ENCODE assay signal across 8 cellular contexts in the genomic region with DNA sequence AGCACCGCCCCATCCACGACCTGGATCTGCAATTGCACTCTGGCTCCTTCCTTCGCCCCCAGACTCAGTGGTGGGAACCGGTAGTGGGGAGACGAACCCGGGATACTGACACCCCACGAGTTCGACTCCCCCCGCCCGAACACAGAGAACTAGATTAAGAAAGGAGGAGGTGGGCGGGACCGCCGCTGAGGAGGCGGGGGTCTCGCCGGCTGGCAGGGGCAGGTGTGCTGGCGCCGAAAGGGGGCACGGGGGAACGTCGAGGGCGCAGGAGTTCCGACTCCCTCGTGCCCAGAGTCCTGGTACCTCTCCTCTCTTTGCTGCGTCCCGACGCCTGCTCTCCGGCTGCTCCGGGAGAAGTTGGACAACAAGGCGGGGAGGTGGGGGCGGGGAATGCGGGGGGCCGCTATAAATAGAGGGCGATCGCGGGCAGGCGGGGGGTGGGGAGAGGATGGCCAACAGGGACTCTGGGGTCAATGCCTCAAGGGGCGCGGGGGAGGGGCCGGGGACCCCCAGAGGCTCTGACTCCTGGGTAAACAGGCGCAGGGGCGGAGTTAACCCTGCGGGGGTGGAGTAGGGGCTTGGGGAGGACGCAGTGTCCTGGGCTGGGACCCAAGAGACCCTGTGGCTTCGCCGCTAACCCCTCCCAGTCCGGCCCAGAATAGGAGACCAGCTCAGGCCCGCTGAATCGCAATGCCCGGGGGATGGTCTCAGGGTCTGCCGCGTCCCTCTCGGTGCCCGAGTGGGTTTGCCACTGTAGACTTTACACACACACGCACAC. TPM values are rescaled to one million over a fixed set of nuclear protein-coding genes. Genes with fewer than 3 reads are reported as not detected.
DNase-seq lines count a peak whose midpoint lies in the region; ATAC-seq and TF ChIP-seq lines count a peak whose summit lies in the region.

No MANE protein-coding gene starts in this region.

- ATAC-seq in effector memory CD8-positive, alpha-beta T cell (replicated peaks), result no peak
- no peak for ATAC-seq in HG02678 (IDR thresholded peaks at IDR 0.05; ENCODE audit: unreplicated experiment)
- ATAC-seq in GM18498 (IDR thresholded peaks at IDR 0.05; ENCODE audit: unreplicated experiment), result no peak

- H3K27ac ChIP-seq in tibial artery, result peak overlapping the region; percentile 96 to 97

- DNase-seq in AG04449 (ENCODE audit: low read depth, low spot score) (no peak), NCI-H69 (lab: John Stamatoyannopoulos, UW) (peak; percentile 40), mesothelial cell of epicardium (ENCODE audit: low spot score in 2 of 2, unreplicated experiment in 2 of 2) (peak in 1 of 2 experiments; percentile 51), tibial artery (peak; percentile 76 to 86), GM19238 (ENCODE audit: insufficient read length, low spot score) (no peak)
- peak in 1 of 3 experiments; percentile 12 for DNase-seq in effector memory CD8-positive, alpha-beta T cell

- no peaks in the 10 kb centered on the region for H3K27me3 Mint-ChIP-seq in effector memory CD8-positive, alpha-beta T cell
- no peaks in the 10 kb centered on the region for H3K27me3 Mint-ChIP-seq in mesothelial cell of epicardium (ENCODE audit: low read depth)

- peaks cover 6 to 47% (median 33%) of the 10 kb centered on the region in 4 donors for H3K4me1 ChIP-seq in tibial artery

- intact Hi-C loops in tibial artery (cut with DNase I; ENCODE audit: low total_unique reads), result no loop called here

- H3K36me3 Mint-ChIP-seq in effector memory CD8-positive, alpha-beta T cell (ENCODE audit: insufficient read depth), result peaks cover 6% of the 10 kb centered on the region
- H3K36me3 Mint-ChIP-seq in mesothelial cell of epicardium, result peaks cover 12% of the 10 kb centered on the region

- no peaks in the 10 kb centered on the region for H3K27me3 ChIP-seq in tibial artery

- H3K9me3 ChIP-seq in tibial artery, result no peaks in the 10 kb centered on the region

- peaks cover 10 to 15% of the 10 kb centered on the region in 2 donors for H3K4me1 Mint-ChIP-seq in effector memory CD8-positive, alpha-beta T cell (ENCODE audit: low read depth in 2 of 2)
- peaks cover 48% of the 10 kb centered on the region for H3K4me1 Mint-ChIP-seq in mesothelial cell of epicardium

- H3K4me3 Mint-ChIP-seq in effector memory CD8-positive, alpha-beta T cell, result peak overlapping the region; percentile 88 to 90
- H3K4me3 Mint-ChIP-seq in mesothelial cell of epicardium, result peak overlapping the region; percentile 90

- H3K9me3 Mint-ChIP-seq in effector memory CD8-positive, alpha-beta T cell, result no peaks in the 10 kb centered on the region
- H3K9me3 Mint-ChIP-seq in mesothelial cell of epicardium, result no peaks in the 10 kb centered on the region

- TF ChIP-seq CTCF in AG04449 (IDR thresholded peaks at IDR 0.05; ENCODE audit: insufficient read depth, low read length, missing control alignments) (no peak), mesothelial cell of epicardium (IDR thresholded peaks at IDR 0.05; ENCODE audit: unreplicated experiment) (no peak), tibial artery (IDR thresholded peaks at IDR 0.05) (peak in 1 of 2 experiments; percentile 7)

- CTCF ChIA-PET in AG04449 (lab: Yijun Ruan, JAX), result interaction anchor here (0.8 to 12.6 kb wide), 8 partner anchors 9 to 79 kb away, joined by 3 to 172 read pairs (median 8); no protein-coding TSS in a partner anchor

- POLR2A ChIA-PET in AG04449 (lab: Yijun Ruan, JAX), result no interaction called here

- peaks cover 12 to 19% (median 14%) of the 10 kb centered on the region in 3 donors for H3K36me3 ChIP-seq in tibial artery

- peak overlapping the region; percentile 59 to 64 for H3K27ac Mint-ChIP-seq in effector memory CD8-positive, alpha-beta T cell
- peak overlapping the region; percentile 94 for H3K27ac Mint-ChIP-seq in mesothelial cell of epicardium

- H3K4me3 ChIP-seq in AG04449 (ENCODE audit: low read depth, low read length), result peak overlapping the region; percentile 42
- H3K4me3 ChIP-seq in tibial artery, result peak overlapping the region; percentile 86 to 96

RNA-seq across cellular contexts. Expression of a gene that starts 0.7 kb away (rescaled TPM):
- 104 to 105 TPM (median 104 TPM) in 3 replicates for total RNA-seq in mesothelial cell of epicardium

RNA-seq across cellular contexts. Expression of a gene that starts 4.5 kb away (rescaled TPM):
- total RNA-seq in mesothelial cell of epicardium, result 0.47 to 0.58 TPM in 2 of 3 replicates, not detected in the other

RNA-seq across cellular contexts. Expression of a gene that starts 9.0 kb away (rescaled TPM):
- 0.14 TPM in 1 of 3 replicates, not detected in the others for total RNA-seq in mesothelial cell of epicardium

RNA-seq across cellular contexts. Expression of a gene that starts 16.6 kb away (rescaled TPM):
- 0.29 to 0.66 TPM (median 0.34 TPM) in 3 replicates for total RNA-seq in mesothelial cell of epicardium

RNA-seq across cellular contexts. Expression of a gene that starts 26.5 kb away (rescaled TPM):
- 2.7 to 3.3 TPM (median 3.1 TPM) in 3 replicates for total RNA-seq in mesothelial cell of epicardium

Comparison
In these comparisons a context has a peak if more than half of its experiments do, and no peak if none do; other contexts are left out.
1. DNase-seq: peak in NCI-H69 (single experiment) and tibial artery (2 of 2); none in AG04449 (single experiment) and GM19238 (single experiment).